1 cellular context compared by ENCODE assay signal in genomic region chr12:56189918-56190694, GRCh38.
A peak's percentile ranks its signal among the peaks of the same experiment; 100 is the strongest.
TF ChIP-seq lines count a peak whose summit lies in the region.

No MANE protein-coding gene starts in this region.

TF ChIP-seq in SK-N-SH, 30 proteins besides CTCF, POLR2A, EP300 and RAD21 (continued from another document):
- peak; percentile 8; the same call in 1 of the 2 replicates for TF ChIP-seq REST (IDR thresholded peaks at IDR 0.05; ENCODE audit: low read depth, low read length)
- TF ChIP-seq ZBTB33 (IDR thresholded peaks at IDR 0.05; ENCODE audit: borderline replicate concordance, low read depth), result no peak
- TF ChIP-seq MAX (IDR thresholded peaks at IDR 0.05; ENCODE audit: low read depth), result peak; percentile 73
- no peak for TF ChIP-seq NRF1 (IDR thresholded peaks at IDR 0.05; ENCODE audit: low read depth, low read length)
- TF ChIP-seq TAF1 (IDR thresholded peaks at IDR 0.05; ENCODE audit: borderline replicate concordance, low read depth, low read length), result no peak
TF ChIP-seq in SK-N-SH: peak in this region for 9.
